Comparison of ENCODE assay signal across 14 cellular contexts in the genomic region with DNA sequence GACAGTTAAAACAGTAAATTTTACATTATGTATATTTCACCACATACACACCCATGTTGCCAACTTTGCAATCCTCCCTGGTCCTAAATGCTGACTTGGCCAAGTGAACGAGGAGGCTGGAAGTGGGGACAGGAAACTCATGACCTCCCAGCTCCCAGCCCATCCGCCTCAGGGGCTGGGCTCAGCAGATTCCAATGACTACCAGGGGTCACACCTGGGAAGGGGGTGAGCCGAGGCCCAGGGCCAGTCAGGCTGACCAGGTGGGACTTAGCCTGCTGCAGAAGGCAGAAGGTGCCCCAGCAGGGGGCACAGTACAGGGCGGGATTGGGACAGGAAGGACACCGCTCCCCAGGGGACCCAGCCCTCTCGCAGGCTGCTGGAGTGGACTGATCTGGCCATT. TPM values are rescaled to one million over a fixed set of nuclear protein-coding genes. Genes with fewer than 3 reads are reported as not detected.
DNase-seq lines count a peak whose midpoint lies in the region; ATAC-seq and TF ChIP-seq lines count a peak whose summit lies in the region.
"Had no signal": no experiment of that assay in that cellular context is flagged by ENCODE, and none has a peak within 500 bp of the region (broad histone marks: within the 10 kb centered on the region; RNA-seq: fewer than 3 reads in every experiment).

No MANE protein-coding gene starts in this region.

- no peaks in the 10 kb centered on the region for H3K9me3 ChIP-seq in DND-41 (ENCODE audit: insufficient read depth, low read length, severe bottlenecking)
- H3K9me3 ChIP-seq in lower lobe of right lung, result no peaks in the 10 kb centered on the region

- H3K4me1 ChIP-seq in DND-41 (ENCODE audit: insufficient read depth, low read length) (0 out of 2 replicates have a peak, but pooled peaks cover 2% of the 10 kb centered on the region), lower lobe of right lung (peaks cover 32% of the 10 kb centered on the region)

- TF ChIP-seq CTCF in DND-41 (IDR thresholded peaks at IDR 0.05; ENCODE audit: borderline replicate concordance, extremely low read depth, low read length, poor library complexity, severe bottlenecking), result peak; percentile 14
- no peak for TF ChIP-seq CTCF in lower lobe of right lung (IDR thresholded peaks at IDR 0.05)

- no peak overlapping the region for H3K4me2 ChIP-seq in DND-41 (ENCODE audit: insufficient read depth, low read length)

- H4K20me1 ChIP-seq in DND-41 (ENCODE audit: insufficient read depth, low read length), result 0 out of 2 replicates have a peak, but pooled peaks cover 7% of the 10 kb centered on the region

- no peak overlapping the region for H3K4me3 ChIP-seq in DND-41 (ENCODE audit: low read depth in 1 of 2, low read length in 2 of 2)
- H3K4me3 ChIP-seq in lower lobe of right lung, result peak overlapping the region; percentile 43

- no peaks in the 10 kb centered on the region for H3K36me3 ChIP-seq in DND-41 (ENCODE audit: insufficient read depth, low read length)
- H3K36me3 ChIP-seq in lower lobe of right lung, result no peaks in the 10 kb centered on the region

- intact Hi-C loops in lower lobe of right lung (cut with DNase I), result no loop called here

- no peak overlapping the region for H3K9ac ChIP-seq in DND-41 (ENCODE audit: low read depth, low read length)

- H3K27ac ChIP-seq in DND-41 (ENCODE audit: low read length) (no peak overlapping the region), lower lobe of right lung (peak overlapping the region; percentile 22)

- ATAC-seq in DND-41 (ENCODE audit: insufficient read depth, low read depth), result no peak
- ATAC-seq in lower lobe of right lung, result peak in 1 of 2 donors; percentile 4
- ATAC-seq in GM18861 (IDR thresholded peaks at IDR 0.05; ENCODE audit: unreplicated experiment), result no peak
- no peak for ATAC-seq in HG02798 (IDR thresholded peaks at IDR 0.05; ENCODE audit: poor library complexity, unreplicated experiment)

- H3K27me3 ChIP-seq in DND-41 (ENCODE audit: insufficient read depth, low read length, poor library complexity) (no peaks in the 10 kb centered on the region), lower lobe of right lung (ENCODE audit: low read depth) (peaks cover 5% of the 10 kb centered on the region)

- no peak overlapping the region for H2AFZ ChIP-seq in DND-41 (ENCODE audit: low read depth, low read length)

- H3K79me2 ChIP-seq in DND-41 (ENCODE audit: insufficient read depth, low read length), result no peaks in the 10 kb centered on the region

- DNase-seq in DND-41 (no peak), UCSD-AML1 (lab: John Stamatoyannopoulos, UW; ENCODE audit: unreplicated experiment) (peak; percentile 20), lower lobe of right lung (peak; percentile 47), DMS 273 (lab: John Stamatoyannopoulos, UW; ENCODE audit: unreplicated experiment) (no peak)
- DNase-seq: activated CD4-positive, alpha-beta T cell treated with anti-CD3 and anti-CD28 coated beads for 4 hours; activated T-cell treated with anti-CD3 and anti-CD28 coated beads, Interleukin-2, amount 50 U/mL, for 48 hours; cerebellar nuclear complex; GOT3; SHP77 had no signal

RNA-seq across cellular contexts. Expression of a gene that starts 2.4 kb away (rescaled TPM):
- 114 TPM for total RNA-seq in lower lobe of right lung

RNA-seq across cellular contexts. Expression of a gene that starts 22.5 kb away (rescaled TPM):
- total RNA-seq in lower lobe of right lung, result 36.9 TPM
- total RNA-seq: mononuclear cell, osteocyte had no signal

RNA-seq across cellular contexts. Expression of a gene that starts 28.2 kb away (rescaled TPM):
- total RNA-seq in lower lobe of right lung, result 11.7 TPM

RNA-seq across cellular contexts. Expression of a gene that starts 46.8 kb away (rescaled TPM):
- total RNA-seq in lower lobe of right lung, result not detected
- total RNA-seq: mononuclear cell, osteocyte, subcutaneous adipose tissue had no signal

RNA-seq across cellular contexts. Expression of a gene that starts 57.5 kb away (rescaled TPM):
- total RNA-seq in lower lobe of right lung, result 33.2 TPM

Comparison
In these comparisons a context has a peak if more than half of its experiments do, and no peak if none do; other contexts are left out.
1. DNase-seq: peak in UCSD-AML1 (single experiment) and lower lobe of right lung (single experiment); none in DND-41 (single experiment) and DMS 273 (single experiment).